In genomic region chr7:150322114-150322832, GRCh38 we compare ENCODE assay signal across 8 cellular contexts.
DNase-seq lines count a peak whose midpoint lies in the region; ATAC-seq lines count a peak whose summit lies in the region.

No MANE protein-coding gene starts in this region.

- peaks cover 9% of the 10 kb centered on the region; the same call in 1 of the 2 replicates for H3K4me1 ChIP-seq in iPS-20b (ENCODE audit: insufficient read depth, low read length)

- H3K9ac ChIP-seq in iPS-20b (ENCODE audit: low read depth, low read length): peak overlapping the region; percentile 82; the same call in 1 of the 2 replicates

- H3K27ac Mint-ChIP-seq in activated T-cell treated with anti-CD3 and anti-CD28 coated beads, Interleukin-2, amount 50 U/mL, for 24 hours: peak overlapping the region; percentile 99

- ATAC-seq in GM19351 (IDR thresholded peaks at IDR 0.05; ENCODE audit: unreplicated experiment): peak; percentile 43
- no peak for ATAC-seq in GM18873 (IDR thresholded peaks at IDR 0.05; ENCODE audit: low FRiP score, unreplicated experiment)

- H3K4me3 ChIP-seq in iPS-20b (ENCODE audit: low read length): peak overlapping the region; percentile 83

- DNase-seq in NCI-H146 (lab: John Stamatoyannopoulos, UW): peak; percentile 33
- peak; percentile 54 for DNase-seq in activated T-cell treated with anti-CD3 and anti-CD28 coated beads, Interleukin-2, amount 50 U/mL, for 24 hours
- peak; percentile 40 to 50 for DNase-seq in stimulated activated CD8-positive, alpha-beta memory T cell treated with anti-CD3 and anti-CD28 coated beads, Interleukin-15, amount 100 ng/mL, for 48 hours (ENCODE audit: low read depth in 2 of 2)
- DNase-seq in Ammon's horn (ENCODE audit: low spot score): no peak
- DNase-seq in NCI-H1417 treated with DMSO at 0.1 percent for 48 hours (lab: John Stamatoyannopoulos, UW): no peak

- H3K27me3 ChIP-seq in iPS-20b (ENCODE audit: insufficient read depth, low read length): no peaks in the 10 kb centered on the region

- peaks cover 71% of the 10 kb centered on the region for H3K4me1 Mint-ChIP-seq in activated T-cell treated with anti-CD3 and anti-CD28 coated beads, Interleukin-2, amount 50 U/mL, for 24 hours (ENCODE audit: low read depth)

- peaks cover 75% of the 10 kb centered on the region for H3K36me3 Mint-ChIP-seq in activated T-cell treated with anti-CD3 and anti-CD28 coated beads, Interleukin-2, amount 50 U/mL, for 24 hours (ENCODE audit: low read depth)

- H3K27ac ChIP-seq in iPS-20b (ENCODE audit: low read length): no peak overlapping the region

- H3K27me3 Mint-ChIP-seq in activated T-cell treated with anti-CD3 and anti-CD28 coated beads, Interleukin-2, amount 50 U/mL, for 24 hours: no peaks in the 10 kb centered on the region

- H3K4me3 Mint-ChIP-seq in activated T-cell treated with anti-CD3 and anti-CD28 coated beads, Interleukin-2, amount 50 U/mL, for 24 hours: peak overlapping the region; percentile 94

- H3K9me3 Mint-ChIP-seq in activated T-cell treated with anti-CD3 and anti-CD28 coated beads, Interleukin-2, amount 50 U/mL, for 24 hours: no peaks in the 10 kb centered on the region

- H3K36me3 ChIP-seq in iPS-20b (ENCODE audit: insufficient read depth, low read depth, low read length): peaks cover 26% of the 10 kb centered on the region

- H3K9me3 ChIP-seq in iPS-20b (ENCODE audit: insufficient read depth, low read depth, low read length): no peaks in the 10 kb centered on the region

Comparison
In these comparisons a context has a peak if more than half of its experiments do, and no peak if none do; other contexts are left out.
1. DNase-seq: peak in NCI-H146 (single experiment), activated T-cell treated with anti-CD3 and anti-CD28 coated beads, Interleukin-2, amount 50 U/mL, for 24 hours (single experiment) and stimulated activated CD8-positive, alpha-beta memory T cell treated with anti-CD3 and anti-CD28 coated beads, Interleukin-15, amount 100 ng/mL, for 48 hours (2 of 2); none in Ammon's horn (single experiment) and NCI-H1417 treated with DMSO at 0.1 percent for 48 hours (single experiment).